12 cellular contexts compared by ENCODE assay signal in genomic region chr2:112712903-112713584, GRCh38. TPM values are rescaled to one million over a fixed set of nuclear protein-coding genes. Genes with fewer than 3 reads are reported as not detected.
A peak's percentile ranks its signal among the peaks of the same experiment; 100 is the strongest.
DNase-seq lines count a peak whose midpoint lies in the region; ATAC-seq and TF ChIP-seq lines count a peak whose summit lies in the region.
"Had no signal": no experiment of that assay in that cellular context is flagged by ENCODE, and none has a peak within 500 bp of the region (broad histone marks: within the 10 kb centered on the region; RNA-seq: fewer than 3 reads in every experiment).

No MANE protein-coding gene starts in this region.

- peaks cover 19% of the 10 kb centered on the region for H3K4me1 Mint-ChIP-seq in activated naive CD8-positive, alpha-beta T cell treated with anti-CD3 and anti-CD28 coated beads, Interleukin-2, amount 50 U/mL, for 24 hours
- peaks cover 15% of the 10 kb centered on the region for H3K4me1 Mint-ChIP-seq in nephron

- no peak overlapping the region for H3K27ac Mint-ChIP-seq in activated naive CD8-positive, alpha-beta T cell treated with anti-CD3 and anti-CD28 coated beads, Interleukin-2, amount 50 U/mL, for 24 hours
- peak overlapping the region; percentile 5 to 96 (median 28) for H3K27ac Mint-ChIP-seq in nephron

- no peak overlapping the region for H3K4me3 Mint-ChIP-seq in activated naive CD8-positive, alpha-beta T cell treated with anti-CD3 and anti-CD28 coated beads, Interleukin-2, amount 50 U/mL, for 24 hours
- peak overlapping the region in 1 of 3 experiments; percentile 31 for H3K4me3 Mint-ChIP-seq in nephron
- H3K4me3 Mint-ChIP-seq: CD8-positive, alpha-beta memory T cell had no signal

- peaks cover 4% of the 10 kb centered on the region for H3K27me3 Mint-ChIP-seq in activated naive CD8-positive, alpha-beta T cell treated with anti-CD3 and anti-CD28 coated beads, Interleukin-2, amount 50 U/mL, for 24 hours
- H3K27me3 Mint-ChIP-seq in nephron (ENCODE audit: low read depth), result no peaks in the 10 kb centered on the region
- H3K27me3 Mint-ChIP-seq: CD8-positive, alpha-beta memory T cell had no signal

- TF ChIP-seq CTCF in AG10803 (conservative IDR thresholded peaks at IDR 0.05; ENCODE audit: low read length) (no peak), nephron (IDR thresholded peaks at IDR 0.05; ENCODE audit: unreplicated experiment in 3 of 3) (no peak)

- peak; percentile 47 for ATAC-seq in activated naive CD8-positive, alpha-beta T cell treated with anti-CD3 and anti-CD28 coated beads, Interleukin-2, amount 50 U/mL, for 24 hours
- no peak for ATAC-seq in GM18867 (IDR thresholded peaks at IDR 0.05; ENCODE audit: unreplicated experiment)

- peak; percentile 29 for DNase-seq in AG10803 (ENCODE audit: low read depth)
- DNase-seq in HT1080 (ENCODE audit: low read depth), result peak; percentile 52
- no peak for DNase-seq in activated naive CD8-positive, alpha-beta T cell treated with anti-CD3 and anti-CD28 coated beads, Interleukin-2, amount 50 U/mL, for 24 hours
- DNase-seq in HPDE6-E6E7 (ENCODE audit: extremely low spot score), result no peak
- no peak for DNase-seq in cerebellum (ENCODE audit: low spot score)
- DNase-seq in NOMO-1 treated with dmso at 0.1 percent for 144 hours (lab: John Stamatoyannopoulos, UW; ENCODE audit: unreplicated experiment), result no peak
- DNase-seq: CD8-positive, alpha-beta memory T cell; effector CD8-positive, alpha-beta T cell; NCI-H187 treated with DMSO at 0.1 percent for 48 hours; ovary had no signal

- no peaks in the 10 kb centered on the region for H3K36me3 Mint-ChIP-seq in activated naive CD8-positive, alpha-beta T cell treated with anti-CD3 and anti-CD28 coated beads, Interleukin-2, amount 50 U/mL, for 24 hours (ENCODE audit: low read depth)
- H3K36me3 Mint-ChIP-seq in nephron (ENCODE audit: low read depth), result no peaks in the 10 kb centered on the region
- H3K36me3 Mint-ChIP-seq: CD8-positive, alpha-beta memory T cell had no signal

- H3K9me3 Mint-ChIP-seq in activated naive CD8-positive, alpha-beta T cell treated with anti-CD3 and anti-CD28 coated beads, Interleukin-2, amount 50 U/mL, for 24 hours, result no peaks in the 10 kb centered on the region
- peaks cover 2% of the 10 kb centered on the region for H3K9me3 Mint-ChIP-seq in nephron

- no peak overlapping the region for H3K4me3 ChIP-seq in AG10803 (ENCODE audit: low read length)
- H3K4me3 ChIP-seq: ovary had no signal

RNA-seq across cellular contexts. Expression of gene NT5DC4, which starts 7.8 kb away (rescaled TPM):
- not detected in 2 replicates for total RNA-seq in HT1080 (2014; rRNA removed; shearing (Covaris generic))
- polyA plus RNA-seq in HT1080 (2015; cell fraction: cytosol; rRNA removed), result not detected in 2 replicates
- not detected in 2 replicates for polyA plus RNA-seq in HT1080 (2015; cell fraction: nucleus; rRNA removed)
- total RNA-seq in cerebellum, result not detected
- total RNA-seq: CD8-positive, alpha-beta memory T cell; ovary had no signal
- polyA plus RNA-seq: CD8-positive, alpha-beta memory T cell; ovary had no signal

RNA-seq across cellular contexts. Expression of gene CKAP2L, which starts 51.4 kb away (rescaled TPM):
- total RNA-seq in HT1080 (2014; rRNA removed; shearing (Covaris generic)), result 21.1 and 33.7 TPM in 2 replicates
- 33.5 and 42.7 TPM in 2 replicates for polyA plus RNA-seq in HT1080 (2015; cell fraction: cytosol; rRNA removed)
- 41.8 and 45.9 TPM in 2 replicates for polyA plus RNA-seq in HT1080 (2015; cell fraction: nucleus; rRNA removed)
- 7.0 TPM for total RNA-seq in cerebellum
- polyA plus RNA-seq: CD8-positive, alpha-beta memory T cell had no signal

Comparison
In these comparisons a context has a peak if more than half of its experiments do, and no peak if none do; other contexts are left out.
1. DNase-seq: peak in AG10803 (single experiment) and HT1080 (single experiment); none in activated naive CD8-positive, alpha-beta T cell treated with anti-CD3 and anti-CD28 coated beads, Interleukin-2, amount 50 U/mL, for 24 hours (single experiment), HPDE6-E6E7 (single experiment), cerebellum (single experiment) and NOMO-1 treated with dmso at 0.1 percent for 144 hours (single experiment).